ENCODE assay signal across 17 cellular contexts in genomic region chr19:18610556-18611326, GRCh38. TPM values are rescaled to one million over a fixed set of nuclear protein-coding genes. Genes with fewer than 3 reads are reported as not detected.
DNase-seq lines count a peak whose midpoint lies in the region; ATAC-seq, FAIRE-seq and TF ChIP-seq lines count a peak whose summit lies in the region.
"Had no signal": no experiment of that assay in that cellular context is flagged by ENCODE, and none has a peak within 500 bp of the region (broad histone marks: within the 10 kb centered on the region; RNA-seq: fewer than 3 reads in every experiment).

No MANE protein-coding gene starts in this region.

- no peak for DNase-seq in A673 (ENCODE audit: low spot score)
- peak; percentile 91 for DNase-seq in H7
- no peak for DNase-seq in GM12878 (ENCODE audit: low read depth, low spot score)
- peak; percentile 64 for DNase-seq in left kidney (ENCODE audit: low read depth, low spot score)
- DNase-seq in substantia nigra (lab: John Stamatoyannopoulos, UW): no peak
- DNase-seq in OCI-M2 (lab: John Stamatoyannopoulos, UW; ENCODE audit: unreplicated experiment): no peak
- DNase-seq in urothelium cell line (ENCODE audit: low spot score): no peak
- DNase-seq in esophagus squamous epithelium (lab: John Stamatoyannopoulos, UW): no peak
- DNase-seq: activated CD8-positive, alpha-beta memory T cell treated with anti-CD3 and anti-CD28 coated beads, Interleukin-2, amount 50 U/mL, for 4 hours; adrenal gland; foreskin keratinocyte; KBM-7; NCI-H146; NCI-H526; SHP77; WERI-Rb-1 had no signal

- H3K79me2 ChIP-seq in GM12878 (ENCODE audit: control insufficient read depth, insufficient read depth, low read length): no peaks in the 10 kb centered on the region

- intact Hi-C loops in A673 (cut with micrococcal nuclease; ENCODE audit: unreplicated experiment) (no loop called here), GM12878 (cut with micrococcal nuclease; ENCODE audit: unreplicated experiment) (no loop called here), esophagus squamous epithelium (cut with DNase I) (no loop called here)

- RAD21 ChIA-PET in GM12878 (lab: Charles Lee; ENCODE audit: unreplicated experiment): no interaction called here

- SMC1A ChIA-PET in GM12878 (lab: Charles Lee; ENCODE audit: uncharacterized antibody, unreplicated experiment): no interaction called here

- no peak for TF ChIP-seq CTCF in A673 (conservative IDR thresholded peaks at IDR 0.05; ENCODE audit: low read depth, low read length)
- no peak for TF ChIP-seq CTCF in GM12878 (IDR thresholded peaks at IDR 0.05 in 2 of 3, conservative IDR thresholded peaks at IDR 0.05 in 1 of 3; ENCODE audit: control insufficient read depth in 2 of 3, extremely low read depth in 1 of 3, insufficient read depth in 1 of 3, low read depth in 3 of 3, low read length in 3 of 3)
- TF ChIP-seq CTCF in esophagus squamous epithelium (IDR thresholded peaks at IDR 0.05): no peak

- H2AFZ ChIP-seq in GM12878 (ENCODE audit: control insufficient read depth, low read depth, low read length): no peak overlapping the region

- TF ChIP-seq POLR2A in GM12878 (IDR thresholded peaks at IDR 0.05; ENCODE audit: low read depth, low read length) (no peak), esophagus squamous epithelium (IDR thresholded peaks at IDR 0.05) (no peak)

- CTCF ChIA-PET in A673 (lab: Charles Lee) (no interaction called here), GM12878 (lab: Yijun Ruan, JAX) (no interaction called here)

- H3K27me3 ChIP-seq in A673 (replicated peaks; ENCODE audit: insufficient read depth, low read depth, low read length, poor library complexity): no peaks in the 10 kb centered on the region
- H3K27me3 ChIP-seq in H7 (ENCODE audit: control insufficient read depth, insufficient read depth, low read length): peaks cover 84% of the 10 kb centered on the region
- H3K27me3 ChIP-seq in GM12878 (replicated peaks in 1 of 2; ENCODE audit: control insufficient read depth in 2 of 2, insufficient read depth in 2 of 2, low read length in 1 of 2): peaks cover 25 to 27% of the 10 kb centered on the region in 2 experiments
- H3K27me3 ChIP-seq in esophagus squamous epithelium: peaks cover 34 to 97% (median 46%) of the 10 kb centered on the region in 4 donors

- BruUV-seq in A673 (replicated peaks; lab: Mats Ljungman, UMichigan) (no TSS peak), GM12878 (replicated peaks; lab: Mats Ljungman, UMichigan) (no TSS peak)

- H4K20me1 ChIP-seq in GM12878 (ENCODE audit: control insufficient read depth, insufficient read depth): peaks cover 2% of the 10 kb centered on the region; the same call in 1 of the 2 replicates

- no peak for ATAC-seq in GM12878
- ATAC-seq: foreskin keratinocyte had no signal

- no peaks in the 10 kb centered on the region for H3K9me3 ChIP-seq in A673 (ENCODE audit: low read depth, low read length, poor library complexity, severe bottlenecking)
- H3K9me3 ChIP-seq in GM12878 (replicated peaks; ENCODE audit: control insufficient read depth, insufficient read depth, low read length): no peaks in the 10 kb centered on the region
- no peaks in the 10 kb centered on the region for H3K9me3 ChIP-seq in esophagus squamous epithelium
- H3K9me3 ChIP-seq: adrenal gland had no signal

- no peaks in the 10 kb centered on the region for H3K36me3 ChIP-seq in A673 (ENCODE audit: insufficient read depth, low read length, poor library complexity, severe bottlenecking)
- no peaks in the 10 kb centered on the region for H3K36me3 ChIP-seq in H7 (replicated peaks; ENCODE audit: control insufficient read depth, insufficient read depth, low read length)
- H3K36me3 ChIP-seq in GM12878 (ENCODE audit: control insufficient read depth in 2 of 2, insufficient read depth in 2 of 2, low read length in 1 of 2): no peaks in the 10 kb centered on the region
- H3K36me3 ChIP-seq in esophagus squamous epithelium: no peaks in the 10 kb centered on the region
- H3K36me3 ChIP-seq: adrenal gland, WERI-Rb-1 had no signal

- no peak for FAIRE-seq in GM12878 (lab: Jason Lieb, UNC)
- no peak for FAIRE-seq in urothelium cell line (lab: Jason Lieb, UNC)

- H3K4me2 ChIP-seq in GM12878 (ENCODE audit: control insufficient read depth, insufficient read depth): no peak overlapping the region

- POLR2A ChIA-PET in A673 (lab: Charles Lee; ENCODE audit: low non-redundant PET) (no interaction called here), GM12878 (lab: Charles Lee) (no interaction called here)

- TF ChIP-seq RAD21 in GM12878 (IDR thresholded peaks at IDR 0.05; ENCODE audit: insufficient read depth, low read depth, low read length): no peak

- H3K9ac ChIP-seq in GM12878 (ENCODE audit: control insufficient read depth, insufficient read depth, low read length): no peak overlapping the region

- H3K4me3 ChIP-seq in A673 (ENCODE audit: low read depth, low read length, poor library complexity, severe bottlenecking) (peak overlapping the region; percentile 56), H7 (ENCODE audit: insufficient read depth, low read depth, low read length) (peak overlapping the region; percentile 23; the same call in 1 of the 2 replicates), GM12878 (no peak overlapping the region), esophagus squamous epithelium (no peak overlapping the region)
- H3K4me3 ChIP-seq: adrenal gland, lung had no signal

- peak overlapping the region; percentile 65 for H3K27ac ChIP-seq in A673 (ENCODE audit: low read depth, low read length, poor library complexity, severe bottlenecking)
- no peak overlapping the region for H3K27ac ChIP-seq in GM12878 (ENCODE audit: control insufficient read depth, insufficient read depth)
- no peak overlapping the region for H3K27ac ChIP-seq in substantia nigra (ENCODE audit: low read depth, low read length, poor library complexity, severe bottlenecking)
- no peak overlapping the region for H3K27ac ChIP-seq in esophagus squamous epithelium
- H3K27ac ChIP-seq: adrenal gland, foreskin keratinocyte, WERI-Rb-1 had no signal

- H3K4me1 ChIP-seq in A673 (ENCODE audit: insufficient read depth, low read length, poor library complexity, severe bottlenecking): peaks cover 48% of the 10 kb centered on the region
- H3K4me1 ChIP-seq in GM12878 (ENCODE audit: control insufficient read depth, insufficient read depth, low read length): no peaks in the 10 kb centered on the region
- peaks cover 37 to 57% (median 42%) of the 10 kb centered on the region in 3 donors for H3K4me1 ChIP-seq in esophagus squamous epithelium
- H3K4me1 ChIP-seq: foreskin keratinocyte had no signal

- under 1% methylated on average over 19 of the region's 45 CpGs for WGBS in GM12878 (ENCODE audit: insufficient coverage, insufficient replicate concordance, low lambda C conversion rate, missing lambda C conversion rate)
- WGBS in esophagus squamous epithelium, 2 donors: 22 to 35% methylated on average over 7 to 11 of the region's 45 CpGs

- TF ChIP-seq EP300 in GM12878 (IDR thresholded peaks at IDR 0.05; ENCODE audit: borderline replicate concordance in 1 of 2, control insufficient read depth in 1 of 2, low read depth in 2 of 2, low read length in 2 of 2): no peak

- in situ Hi-C loops in GM12878 (cut with MboI): no loop called here

RNA-seq across cellular contexts. Expression of gene TMEM59L, which starts 1.9 kb away (rescaled TPM):
- total RNA-seq in A673 (2021): 9.3 and 18.0 TPM in 2 replicates
- 1.8 and 3.5 TPM in 2 replicates for total RNA-seq in H7 (2014; rRNA removed; shearing (Covaris generic))
- total RNA-seq in GM12878 (2013; cell fraction: nucleolus; rRNA removed): not detected in 2 replicates
- 0.06 TPM in 1 of 2 replicates, not detected in the other for total RNA-seq in GM12878 (2014; rRNA removed)
- not detected in 2 replicates for total RNA-seq in GM12878 (2014; rRNA removed; fragmentation: Illumina TruSeq; extraction: Trizol)
- not detected in 2 replicates for total RNA-seq in GM12878 (2021)
- polyA plus RNA-seq in GM12878 (2011; ENCODE audit: low read depth): not detected
- not detected in 2 replicates for polyA plus RNA-seq in GM12878 (2011; rRNA removed)
- not detected in 2 replicates for polyA plus RNA-seq in GM12878 (2011; cell fraction: cytosol; rRNA removed)
- 0.15 and 0.27 TPM in 2 replicates for polyA plus RNA-seq in GM12878 (2011; cell fraction: nucleus; rRNA removed)
- polyA plus RNA-seq in GM12878 (2012): 0.09 TPM in 1 of 2 replicates, not detected in the other
- not detected in 2 replicates for polyA plus RNA-seq in GM12878 (2014; fragmentation: Illumina TruSeq; extraction: Trizol)
- not detected for polyA plus RNA-seq in GM12878 (2014; fragmentation: Nextera tagmentation; extraction: Ambion mirVana)
- polyA plus RNA-seq in GM12878 (2014; rRNA removed): not detected in 2 replicates
- polyA plus RNA-seq in GM12878 (2016; fragmentation: Nextera tagmentation; extraction: Ambion mirVana): not detected
- not detected in 2 replicates for polyA minus RNA-seq in GM12878 (2011; rRNA and poly(A)+ RNA removed)
- polyA minus RNA-seq in GM12878 (2011; cell fraction: cytosol; rRNA and poly(A)+ RNA removed): not detected in 2 replicates
- not detected in 2 replicates for polyA minus RNA-seq in GM12878 (2011; cell fraction: nucleus; rRNA and poly(A)+ RNA removed)
- 1 to 10 TPM in 1 of 4 donors, under 1 TPM in 1, not detected in 2; 0.18 to 2.7 TPM for total RNA-seq in esophagus squamous epithelium
- total RNA-seq: foreskin keratinocyte had no signal
- polyA plus RNA-seq: foreskin keratinocyte had no signal

RNA-seq across cellular contexts. Expression of gene CRLF1, which starts 4.1 kb away (rescaled TPM):
- 192 and 305 TPM in 2 replicates for total RNA-seq in A673 (2021)
- 47.4 and 52.8 TPM in 2 replicates for total RNA-seq in H7 (2014; rRNA removed; shearing (Covaris generic))
- total RNA-seq in GM12878 (2013; cell fraction: nucleolus; rRNA removed): not detected in 2 replicates
- not detected in 2 replicates for total RNA-seq in GM12878 (2014; rRNA removed)
- total RNA-seq in GM12878 (2014; rRNA removed; fragmentation: Illumina TruSeq; extraction: Trizol): not detected in 2 replicates
- 0.33 and 0.43 TPM in 2 replicates for total RNA-seq in GM12878 (2021)
- polyA plus RNA-seq in GM12878 (2011; ENCODE audit: low read depth): 1.8 TPM
- not detected in 2 replicates for polyA plus RNA-seq in GM12878 (2011; rRNA removed)
- polyA plus RNA-seq in GM12878 (2011; cell fraction: cytosol; rRNA removed): 0.10 and 0.27 TPM in 2 replicates
- 0.51 and 0.72 TPM in 2 replicates for polyA plus RNA-seq in GM12878 (2011; cell fraction: nucleus; rRNA removed)
- 2.3 and 3.3 TPM in 2 replicates for polyA plus RNA-seq in GM12878 (2012)
- polyA plus RNA-seq in GM12878 (2014; fragmentation: Illumina TruSeq; extraction: Trizol): not detected in 2 replicates
- polyA plus RNA-seq in GM12878 (2014; fragmentation: Nextera tagmentation; extraction: Ambion mirVana): under 1 TPM; 0.35 to 0.76 TPM
- 0.10 TPM in 1 of 2 replicates, not detected in the other for polyA plus RNA-seq in GM12878 (2014; rRNA removed)
- 1 to 10 TPM in 1 of 2 experiments, under 1 TPM in 1; 0.63 to 1.2 TPM for polyA plus RNA-seq in GM12878 (2016; fragmentation: Nextera tagmentation; extraction: Ambion mirVana)
- polyA minus RNA-seq in GM12878 (2011; rRNA and poly(A)+ RNA removed): not detected in 2 replicates
- not detected in 2 replicates for polyA minus RNA-seq in GM12878 (2011; cell fraction: cytosol; rRNA and poly(A)+ RNA removed)
- polyA minus RNA-seq in GM12878 (2011; cell fraction: nucleus; rRNA and poly(A)+ RNA removed): not detected in 2 replicates
- total RNA-seq in esophagus squamous epithelium: 10 to 100 TPM; 13.2 to 82.6 (median 19.3) TPM

RNA-seq across cellular contexts. Expression of gene REX1BD, which starts 22.1 kb away (rescaled TPM):
- total RNA-seq in A673 (2021): 61.4 and 74.9 TPM in 2 replicates
- 117 TPM in 2 replicates for total RNA-seq in H7 (2014; rRNA removed; shearing (Covaris generic))
- 15.2 and 18.7 TPM in 2 replicates for total RNA-seq in GM12878 (2013; cell fraction: nucleolus; rRNA removed)
- 49.7 and 57.8 TPM in 2 replicates for total RNA-seq in GM12878 (2014; rRNA removed)
- total RNA-seq in GM12878 (2014; rRNA removed; fragmentation: Illumina TruSeq; extraction: Trizol): 6.4 and 7.1 TPM in 2 replicates
- 58.2 and 62.7 TPM in 2 replicates for total RNA-seq in GM12878 (2021)
- 15.2 TPM for polyA plus RNA-seq in GM12878 (2011; ENCODE audit: low read depth)
- 7.8 and 12.1 TPM in 2 replicates for polyA plus RNA-seq in GM12878 (2011; rRNA removed)
- polyA plus RNA-seq in GM12878 (2011; cell fraction: cytosol; rRNA removed): 23.9 and 40.8 TPM in 2 replicates
- 74.8 and 100 TPM in 2 replicates for polyA plus RNA-seq in GM12878 (2011; cell fraction: nucleus; rRNA removed)
- 40.7 and 41.1 TPM in 2 replicates for polyA plus RNA-seq in GM12878 (2012)
- polyA plus RNA-seq in GM12878 (2014; fragmentation: Illumina TruSeq; extraction: Trizol): 1.8 and 3.1 TPM in 2 replicates
- polyA plus RNA-seq in GM12878 (2014; fragmentation: Nextera tagmentation; extraction: Ambion mirVana): 1 to 10 TPM; 1.1 to 3.3 TPM
- polyA plus RNA-seq in GM12878 (2014; rRNA removed): 64.4 and 84.2 TPM in 2 replicates
- polyA plus RNA-seq in GM12878 (2016; fragmentation: Nextera tagmentation; extraction: Ambion mirVana): 100 to 1,000 TPM in 1 of 2 experiments, 10 to 100 TPM in 1; 88.9 to 101 TPM
- 0.80 and 1.7 TPM in 2 replicates for polyA minus RNA-seq in GM12878 (2011; rRNA and poly(A)+ RNA removed)
- polyA minus RNA-seq in GM12878 (2011; cell fraction: cytosol; rRNA and poly(A)+ RNA removed): 3.6 and 8.6 TPM in 2 replicates
- 4.7 and 6.4 TPM in 2 replicates for polyA minus RNA-seq in GM12878 (2011; cell fraction: nucleus; rRNA and poly(A)+ RNA removed)
- total RNA-seq in esophagus squamous epithelium: 10 to 100 TPM; 46.8 to 69.0 (median 56.6) TPM

RNA-seq across cellular contexts. Expression of gene KLHL26, which starts 26.1 kb away (rescaled TPM):
- total RNA-seq in A673 (2021) (16.3 and 16.8 TPM in 2 replicates), GM12878 (2014; rRNA removed) (3.6 and 5.6 TPM in 2 replicates), GM12878 (2014; rRNA removed; fragmentation: Illumina TruSeq; extraction: Trizol) (0.98 and 1.5 TPM in 2 replicates), GM12878 (2021) (12.9 and 14.6 TPM in 2 replicates), esophagus squamous epithelium (1 to 10 TPM; 1.6 to 6.6 (median 3.4) TPM)
- 7.1 and 11.7 TPM in 2 replicates for total RNA-seq in H7 (2014; rRNA removed; shearing (Covaris generic))
- 5.7 and 6.7 TPM in 2 replicates for total RNA-seq in GM12878 (2013; cell fraction: nucleolus; rRNA removed)
- polyA plus RNA-seq in GM12878 (2011; ENCODE audit: low read depth): 1.0 TPM
- polyA plus RNA-seq in GM12878 (2011; rRNA removed) (1.0 and 1.2 TPM in 2 replicates), GM12878 (2014; fragmentation: Illumina TruSeq; extraction: Trizol) (0.74 and 1.9 TPM in 2 replicates), GM12878 (2014; fragmentation: Nextera tagmentation; extraction: Ambion mirVana) (under 1 TPM; 0.18 to 0.35 TPM), GM12878 (2014; rRNA removed) (3.9 and 5.1 TPM in 2 replicates), GM12878 (2016; fragmentation: Nextera tagmentation; extraction: Ambion mirVana) (1 to 10 TPM; 8.0 to 8.1 TPM)
- 1.9 and 2.0 TPM in 2 replicates for polyA plus RNA-seq in GM12878 (2011; cell fraction: cytosol; rRNA removed)
- 5.8 and 8.9 TPM in 2 replicates for polyA plus RNA-seq in GM12878 (2011; cell fraction: nucleus; rRNA removed)
- polyA plus RNA-seq in GM12878 (2012): 3.5 and 4.5 TPM in 2 replicates
- 4.6 and 5.2 TPM in 2 replicates for polyA minus RNA-seq in GM12878 (2011; rRNA and poly(A)+ RNA removed)
- polyA minus RNA-seq in GM12878 (2011; cell fraction: cytosol; rRNA and poly(A)+ RNA removed): 2.5 and 5.2 TPM in 2 replicates
- polyA minus RNA-seq in GM12878 (2011; cell fraction: nucleus; rRNA and poly(A)+ RNA removed): 1.6 and 3.1 TPM in 2 replicates

RNA-seq across cellular contexts. Expression of gene UBA52, which starts 39.1 kb away (rescaled TPM):
- total RNA-seq in A673 (2021) (1,270 and 1,348 TPM in 2 replicates), GM12878 (2014; rRNA removed) (1,493 and 1,661 TPM in 2 replicates), GM12878 (2014; rRNA removed; fragmentation: Illumina TruSeq; extraction: Trizol) (1,429 and 1,442 TPM in 2 replicates), GM12878 (2021) (1,629 and 1,678 TPM in 2 replicates), esophagus squamous epithelium (100 to 1,000 TPM; 445 to 799 (median 753) TPM)
- 1,268 and 1,295 TPM in 2 replicates for total RNA-seq in H7 (2014; rRNA removed; shearing (Covaris generic))
- 129 and 132 TPM in 2 replicates for total RNA-seq in GM12878 (2013; cell fraction: nucleolus; rRNA removed)
- 10,819 TPM for polyA plus RNA-seq in GM12878 (2011; ENCODE audit: low read depth)
- polyA plus RNA-seq in GM12878 (2011; rRNA removed) (910 and 1,613 TPM in 2 replicates), GM12878 (2014; fragmentation: Illumina TruSeq; extraction: Trizol) (2,280 and 2,392 TPM in 2 replicates), GM12878 (2014; fragmentation: Nextera tagmentation; extraction: Ambion mirVana) (1,000 to 10,000 TPM; 2,192 to 2,288 TPM), GM12878 (2014; rRNA removed) (2,186 and 2,597 TPM in 2 replicates), GM12878 (2016; fragmentation: Nextera tagmentation; extraction: Ambion mirVana) (1,000 to 10,000 TPM; 1,131 to 1,180 TPM)
- polyA plus RNA-seq in GM12878 (2011; cell fraction: cytosol; rRNA removed): 3,476 and 4,794 TPM in 2 replicates
- 839 and 898 TPM in 2 replicates for polyA plus RNA-seq in GM12878 (2011; cell fraction: nucleus; rRNA removed)
- 3,669 and 4,620 TPM in 2 replicates for polyA plus RNA-seq in GM12878 (2012)
- polyA minus RNA-seq in GM12878 (2011; rRNA and poly(A)+ RNA removed): 1,757 and 2,399 TPM in 2 replicates
- 394 and 436 TPM in 2 replicates for polyA minus RNA-seq in GM12878 (2011; cell fraction: cytosol; rRNA and poly(A)+ RNA removed)
- 157 and 251 TPM in 2 replicates for polyA minus RNA-seq in GM12878 (2011; cell fraction: nucleus; rRNA and poly(A)+ RNA removed)

Comparison
In these comparisons a context has a peak if more than half of its experiments do, and no peak if none do; other contexts are left out.
1. DNase-seq: peak in H7 (single experiment) and left kidney (single experiment); none in A673 (single experiment), GM12878 (single experiment), substantia nigra (0 of 49), OCI-M2 (single experiment), urothelium cell line (single experiment) and esophagus squamous epithelium (single experiment).
2. H3K4me3 ChIP-seq: peak in A673 (single experiment) and H7 (single experiment); none in GM12878 (single experiment) and esophagus squamous epithelium (0 of 4).
3. RNA of gene CRLF1, which starts 4.1 kb away (total RNA-seq): 192 to 305 TPM in A673, 47.4 to 52.8 TPM in H7 and 13.2 to 82.6 TPM in esophagus squamous epithelium; 0.33 to 0.43 TPM in GM12878; every median in the first group is over 4 times any median in the second.